ENCODE assay signal across 20 cellular contexts in genomic region chr1:64984737-64985136, GRCh38.
"Had no signal": no experiment of that assay in that cellular context is flagged by ENCODE, and none has a peak within 500 bp of the region (broad histone marks: within the 10 kb centered on the region; RNA-seq: fewer than 3 reads in every experiment).

No MANE protein-coding gene starts in this region.

- H3K27ac ChIP-seq: adrenal gland, Peyer's patch had no signal

- H3K27me3 ChIP-seq: adrenal gland, Peyer's patch had no signal

- H3K4me1 ChIP-seq: Peyer's patch had no signal

- H3K9me3 ChIP-seq: adrenal gland, Peyer's patch had no signal

- H3K36me3 ChIP-seq: adrenal gland, Peyer's patch had no signal

- DNase-seq: activated CD4-positive, alpha-beta T cell treated with anti-CD3 and anti-CD28 coated beads for 48 hours; activated CD4-positive, alpha-beta T cell treated with anti-CD3 and anti-CD28 coated beads, Interleukin-2, amount 50 U/mL, for 4 hours; activated CD4-positive, CD25-positive, alpha-beta regulatory T cell treated with anti-CD3 and anti-CD28 coated beads, Interleukin-2, amount 50 U/mL, for 72 hours; activated CD8-positive, alpha-beta memory T cell treated with anti-CD3 and anti-CD28 coated beads, Interleukin-2, amount 50 U/mL, for 48 hours; activated CD8-positive, alpha-beta T cell treated with anti-CD3 and anti-CD28 coated beads, Interleukin-2, amount 10 ng/mL, durations not matched to agents 7 days and 5 days; activated naive CD4-positive, alpha-beta T cell treated with anti-CD3 and anti-CD28 coated beads, Interleukin-2, amount 50 U/mL, for 16 hours; activated naive CD8-positive, alpha-beta T cell treated with anti-CD3 and anti-CD28 coated beads, Interleukin-2, amount 10 ng/mL, durations not matched to agents 7 days and 5 days; activated T-cell treated with anti-CD3 and anti-CD28 coated beads, Interleukin-2, amount 50 U/mL, for 1 hour; adrenal gland; anterior cingulate cortex; caudate nucleus; NCI-H1105 treated with DMSO at 0.1 percent for 48 hours; NCI-H1436 treated with DMSO at 0.1 percent for 48 hours; NCI-H187; NCI-H2081; NCI-H510A treated with DMSO at 0.1 percent for 48 hours; Peyer's patch; SHP77 treated with DMSO at 0.1 percent for 48 hours; T-helper 17 cell; T-helper 9 cell had no signal

- ATAC-seq: activated CD8-positive, alpha-beta T cell treated with anti-CD3 and anti-CD28 coated beads, Interleukin-2, amount 10 ng/mL, durations not matched to agents 7 days and 5 days; T-helper 17 cell had no signal

- H3K4me3 ChIP-seq: adrenal gland, Peyer's patch had no signal
